ENCODE assay signal across 2 cellular contexts in the genomic region with DNA sequence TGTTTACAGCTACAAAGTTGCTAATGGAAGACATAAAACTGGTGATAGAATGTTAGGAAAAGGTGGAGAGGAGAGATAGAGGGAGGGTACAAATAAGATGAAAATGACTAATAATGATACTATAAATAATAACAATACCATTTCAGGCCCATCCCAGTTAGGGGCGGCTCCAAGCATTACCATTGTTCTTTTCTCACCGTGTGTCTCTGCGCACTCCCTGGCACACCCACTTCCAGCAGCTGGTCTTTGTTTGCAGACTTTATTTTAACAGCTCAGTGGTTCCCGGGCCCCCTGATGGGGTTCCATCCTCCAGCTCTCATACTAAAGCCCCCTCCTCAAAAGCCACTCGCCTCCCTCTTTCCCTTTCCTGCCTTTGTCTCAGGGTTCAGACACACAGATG. TPM values are rescaled to one million over a fixed set of nuclear protein-coding genes. Genes with fewer than 3 reads are reported as not detected.
"Had no signal": no experiment of that assay in that cellular context is flagged by ENCODE, and none has a peak within 500 bp of the region (broad histone marks: within the 10 kb centered on the region; RNA-seq: fewer than 3 reads in every experiment).

No MANE protein-coding gene starts in this region.

RNA-seq across cellular contexts. Expression of gene APOL4, which starts 0.6 kb away (rescaled TPM):
- total RNA-seq: ascending aorta had no signal

RNA-seq across cellular contexts. Expression of gene APOL3, which starts 40.5 kb away (rescaled TPM):
- total RNA-seq: bronchial epithelial cell had no signal
